In genomic region chr6:15547379-15547778, GRCh38 we compare ENCODE assay signal across 20 cellular contexts.
DNase-seq lines count a peak whose midpoint lies in the region; ATAC-seq and TF ChIP-seq lines count a peak whose summit lies in the region.
"Had no signal": no experiment of that assay in that cellular context is flagged by ENCODE, and none has a peak within 500 bp of the region (broad histone marks: within the 10 kb centered on the region; RNA-seq: fewer than 3 reads in every experiment).

No MANE protein-coding gene starts in this region.

- H3K36me3 Mint-ChIP-seq in neural progenitor cell: peaks cover 3% of the 10 kb centered on the region

- H4K20me1 ChIP-seq in neural progenitor cell (ENCODE audit: low read depth): peaks cover 16% of the 10 kb centered on the region

- peak; percentile 79 for DNase-seq in DMS53 treated with DMSO at 0.1 percent for 48 hours (lab: John Stamatoyannopoulos, UW; ENCODE audit: unreplicated experiment)
- peak; percentile 17 for DNase-seq in NCI-H2029 treated with DMSO at 0.1 percent for 48 hours (lab: John Stamatoyannopoulos, UW)
- DNase-seq in choroid plexus epithelial cell (ENCODE audit: low read depth): peak; percentile 59
- DNase-seq in neural progenitor cell (ENCODE audit: low spot score): peak; percentile 16
- DNase-seq in HUDEP-2 (lab: John Stamatoyannopoulos, UW; ENCODE audit: unreplicated experiment in 76 of 76): no peak
- DNase-seq in iPS-NIHi11 (ENCODE audit: low spot score): no peak
- DNase-seq: CD8-positive, alpha-beta T cell; DND-41; GDM1; MV-4-11; NCI-H1417; NCI-H2081 treated with DMSO at 0.1 percent for 48 hours; NCI-H2227 treated with DMSO at 0.1 percent for 48 hours; NCI-H748 treated with DMSO at 0.1 percent for 48 hours had no signal

- no peaks in the 10 kb centered on the region for H3K9me3 ChIP-seq in neural progenitor cell (ENCODE audit: low read depth)

- no peak overlapping the region for H3K27ac Mint-ChIP-seq in neural progenitor cell
- H3K27ac Mint-ChIP-seq: CD8-positive, alpha-beta T cell; GM23338 had no signal

- H3K4me2 ChIP-seq in neural progenitor cell: no peak overlapping the region
- H3K4me2 ChIP-seq: GM23338 had no signal

- no peak overlapping the region for H2AFZ ChIP-seq in neural progenitor cell (replicated peaks)
- H2AFZ ChIP-seq: GM23338 had no signal

- peaks cover 6% of the 10 kb centered on the region for H3K9me3 Mint-ChIP-seq in neural progenitor cell

- peaks cover 3% of the 10 kb centered on the region for H3F3A ChIP-seq in neural progenitor cell (ENCODE audit: low read depth)

- H3K4me1 Mint-ChIP-seq in neural progenitor cell: peaks cover 36% of the 10 kb centered on the region

- no peaks in the 10 kb centered on the region for H3K27me3 ChIP-seq in neural progenitor cell

- no peak overlapping the region for H3K27ac ChIP-seq in neural progenitor cell
- H3K27ac ChIP-seq: HL-60 had no signal

- ATAC-seq in HG03025 (IDR thresholded peaks at IDR 0.05; ENCODE audit: low FRiP score, unreplicated experiment): no peak
- ATAC-seq: CD8-positive, alpha-beta T cell; GM23338; HCT116; K562; PC-3 had no signal

- no peak overlapping the region for H3K9ac ChIP-seq in neural progenitor cell

- no peak for TF ChIP-seq CTCF in choroid plexus epithelial cell (conservative IDR thresholded peaks at IDR 0.05; ENCODE audit: low read depth, low read length)
- no peak for TF ChIP-seq CTCF in neural progenitor cell (IDR thresholded peaks at IDR 0.05)

- H3K27me3 Mint-ChIP-seq in neural progenitor cell (ENCODE audit: insufficient read depth, low read depth): peaks cover 2% of the 10 kb centered on the region

- H3K4me1 ChIP-seq in neural progenitor cell: peaks cover 21% of the 10 kb centered on the region

- no peaks in the 10 kb centered on the region for H3K79me2 ChIP-seq in neural progenitor cell (ENCODE audit: low read depth)

- H3K4me3 ChIP-seq in choroid plexus epithelial cell (ENCODE audit: low read depth, low read length) (no peak overlapping the region), neural progenitor cell (no peak overlapping the region)
- H3K4me3 ChIP-seq: GM23338, K562 had no signal

- no peak overlapping the region for H3K4me3 Mint-ChIP-seq in neural progenitor cell
- H3K4me3 Mint-ChIP-seq: CD8-positive, alpha-beta T cell; GM23338 had no signal

- H3K36me3 ChIP-seq in neural progenitor cell: no peaks in the 10 kb centered on the region

Comparison
In these comparisons a context has a peak if more than half of its experiments do, and no peak if none do; other contexts are left out.
1. DNase-seq: peak in DMS53 treated with DMSO at 0.1 percent for 48 hours (single experiment), NCI-H2029 treated with DMSO at 0.1 percent for 48 hours (single experiment), choroid plexus epithelial cell (single experiment) and neural progenitor cell (single experiment); none in HUDEP-2 (0 of 76) and iPS-NIHi11 (single experiment).